ENCODE assay signal across 1 cellular context in the genomic region with DNA sequence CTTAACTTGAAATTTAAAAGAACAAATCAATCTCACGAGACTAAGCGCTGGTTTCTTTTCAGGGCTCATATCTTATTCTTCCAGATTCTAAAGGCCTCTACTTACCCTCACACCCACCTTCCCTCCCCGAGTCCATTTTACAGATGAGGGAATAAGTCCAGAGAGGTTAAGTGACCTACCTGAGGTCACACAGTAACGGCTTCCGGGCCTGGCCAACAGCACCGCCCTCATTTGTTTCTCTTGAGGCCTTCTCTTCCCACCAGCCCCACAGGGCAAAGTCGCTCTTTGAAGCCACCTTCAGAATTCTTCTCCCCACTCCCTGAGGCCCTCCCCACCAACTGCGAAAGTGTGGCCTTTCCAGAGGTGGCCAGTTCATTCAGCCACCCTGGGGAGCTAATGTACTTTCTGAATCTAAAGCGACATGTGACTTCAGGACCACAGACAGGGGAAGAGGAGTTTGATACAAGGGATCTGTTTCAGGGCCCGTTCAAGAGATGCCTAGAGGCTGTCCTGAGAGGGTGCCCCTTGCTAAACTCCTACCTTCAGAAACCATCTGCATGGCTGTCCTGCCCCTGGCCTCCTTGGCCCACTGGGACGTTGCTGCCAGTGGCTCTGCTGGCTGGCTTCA.
A peak's percentile ranks its signal among the peaks of the same experiment; 100 is the strongest.
TF ChIP-seq lines count a peak whose summit lies in the region.

No MANE protein-coding gene starts in this region.

TF ChIP-seq in Ishikawa, 13 proteins besides CTCF, POLR2A, EP300 and RAD21 (continued from another document):
- TF ChIP-seq, protein P1, sequence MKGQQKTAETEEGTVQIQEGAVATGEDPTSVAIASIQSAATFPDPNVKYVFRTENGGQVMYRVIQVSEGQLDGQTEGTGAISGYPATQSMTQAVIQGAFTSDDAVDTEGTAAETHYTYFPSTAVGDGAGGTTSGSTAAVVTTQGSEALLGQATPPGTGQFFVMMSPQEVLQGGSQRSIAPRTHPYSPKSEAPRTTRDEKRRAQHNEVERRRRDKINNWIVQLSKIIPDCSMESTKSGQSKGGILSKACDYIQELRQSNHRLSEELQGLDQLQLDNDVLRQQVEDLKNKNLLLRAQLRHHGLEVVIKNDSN (IDR thresholded peaks at IDR 0.05) = 0 out of 2 replicates have a peak, but pooled peaks have one; percentile 23
- no peak for TF ChIP-seq NFIC (IDR thresholded peaks at IDR 0.05)
